In the genomic region with DNA sequence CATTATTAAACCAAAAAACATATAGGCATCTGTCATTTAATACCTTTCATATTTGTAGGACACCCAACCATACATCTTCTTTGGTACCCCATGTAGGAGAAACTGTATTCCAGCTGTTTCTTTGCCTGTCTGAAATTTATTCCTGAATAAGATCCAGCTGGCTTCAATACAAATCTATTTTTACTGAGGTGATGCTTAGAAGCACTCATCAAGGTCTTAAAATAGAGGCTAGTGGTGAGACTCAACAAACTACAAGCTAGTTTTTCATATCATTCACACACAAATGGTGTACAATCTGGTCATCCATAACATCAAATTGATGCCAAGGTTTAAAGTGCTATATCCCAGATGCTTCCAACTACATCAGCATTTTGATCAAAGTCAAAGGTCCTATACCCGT, we compare ENCODE assay signal across 22 cellular contexts.
DNase-seq lines count a peak whose midpoint lies in the region; ATAC-seq, FAIRE-seq and TF ChIP-seq lines count a peak whose summit lies in the region.
"Had no signal": no experiment of that assay in that cellular context is flagged by ENCODE, and none has a peak within 500 bp of the region (broad histone marks: within the 10 kb centered on the region; RNA-seq: fewer than 3 reads in every experiment).

No MANE protein-coding gene starts in this region.

- no peaks in the 10 kb centered on the region for H3F3A ChIP-seq in MM.1S (ENCODE audit: insufficient read depth, low read length)

- no peak for TF ChIP-seq CTCF in MM.1S (IDR thresholded peaks at IDR 0.05; ENCODE audit: low read length)

- no peaks in the 10 kb centered on the region for H3K4me1 ChIP-seq in MM.1S (ENCODE audit: low read length)
- H3K4me1 ChIP-seq: BE2C, Caco-2 had no signal

- no peak for TF ChIP-seq POLR2A in H54 (IDR thresholded peaks at IDR 0.05; ENCODE audit: low read depth, low read length)
- no peak for TF ChIP-seq POLR2A in erythroblast (IDR thresholded peaks at IDR 0.05; ENCODE audit: low read length)

- H3K9ac ChIP-seq in MM.1S (ENCODE audit: low read length) = no peak overlapping the region

- H3K9me3 ChIP-seq in MM.1S (replicated peaks; ENCODE audit: insufficient read depth, low read length) = no peaks in the 10 kb centered on the region
- H3K9me3 ChIP-seq: BE2C, Caco-2 had no signal

- no peaks in the 10 kb centered on the region for H4K20me1 ChIP-seq in MM.1S (ENCODE audit: insufficient read depth, low read length)

- no peaks in the 10 kb centered on the region for H3K27me3 ChIP-seq in MM.1S (replicated peaks; ENCODE audit: insufficient read depth, low read length)
- H3K27me3 ChIP-seq: BE2C had no signal

- H2AFZ ChIP-seq in MM.1S (ENCODE audit: low read length) = no peak overlapping the region
- H2AFZ ChIP-seq: GM23338 had no signal

- H3K36me3 ChIP-seq in MM.1S (replicated peaks; ENCODE audit: insufficient read depth, low read length) = no peaks in the 10 kb centered on the region
- H3K36me3 ChIP-seq: BE2C had no signal

- peak; percentile 41 to 85 for ATAC-seq in left cardiac atrium
- ATAC-seq: GM23338, HCT116, HepG2 had no signal

- H3K4me3 ChIP-seq in MM.1S (ENCODE audit: low read length) = no peak overlapping the region
- H3K4me3 ChIP-seq: GM23338 had no signal

- intact Hi-C loops in left cardiac atrium (cut with DNase I) = no loop called here

- FAIRE-seq in H54 (lab: Jason Lieb, UNC) = peak; percentile 20
- FAIRE-seq: A204.1, D721Med, G401.6, GM12891, HepG2 had no signal

- no peak overlapping the region for H3K4me2 ChIP-seq in MM.1S (ENCODE audit: low read depth, low read length)
- H3K4me2 ChIP-seq: GM23338 had no signal

- DNase-seq in H54 (ENCODE audit: insufficient read length, low spot score) (no peak), NCI-H69 (lab: John Stamatoyannopoulos, UW) (peak; percentile 57), left cardiac atrium (no peak), myocyte (ENCODE audit: low read depth) (peak; percentile 60), KG1 (lab: John Stamatoyannopoulos, UW) (no peak), erythroblast (lab: John Stamatoyannopoulos, UW) (no peak), MM.1S (no peak)
- no peak for DNase-seq in stimulated activated naive CD4-positive, alpha-beta T cell treated with Interleukin-2 at 50 U/mL for 16 hours (lab: John Stamatoyannopoulos, UW)
- DNase-seq: ACHN; BE2C; Caco-2; CD4-positive, alpha-beta T cell; H7; HFFc6 had no signal

- H3K9me2 ChIP-seq in MM.1S (replicated peaks; ENCODE audit: insufficient read depth, low read length) = no peaks in the 10 kb centered on the region

- no peaks in the 10 kb centered on the region for H3K79me2 ChIP-seq in MM.1S (ENCODE audit: low read length)

- no peak overlapping the region for H3K27ac ChIP-seq in MM.1S (ENCODE audit: low read length)
- H3K27ac ChIP-seq: C4-2B had no signal

Comparison
In these comparisons a context has a peak if more than half of its experiments do, and no peak if none do; other contexts are left out.
1. DNase-seq: peak in NCI-H69 (single experiment) and myocyte (single experiment); none in H54 (single experiment), left cardiac atrium (single experiment), stimulated activated naive CD4-positive, alpha-beta T cell treated with Interleukin-2 at 50 U/mL for 16 hours (single experiment), KG1 (single experiment), erythroblast (0 of 2) and MM.1S (single experiment).